In the genomic region with DNA sequence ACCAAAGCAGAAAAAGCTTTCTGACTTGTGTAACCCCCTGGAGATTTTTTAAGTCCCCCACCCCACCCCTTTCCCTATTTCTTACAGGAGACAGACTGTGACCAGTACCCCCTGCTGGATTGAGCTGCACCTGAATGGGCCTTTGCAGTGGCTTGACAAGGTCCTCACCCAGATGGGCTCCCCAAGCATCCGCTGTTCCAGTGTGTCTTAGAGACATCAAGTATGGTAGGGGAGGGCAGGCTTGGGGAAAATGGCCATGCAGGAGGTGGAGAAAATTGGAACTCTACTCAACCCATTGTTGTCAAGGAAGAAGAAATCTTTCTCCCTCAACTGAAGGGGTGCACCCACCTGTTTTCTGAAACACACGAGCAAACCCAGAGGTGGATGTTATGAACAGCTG, we compare ENCODE assay signal across 22 cellular contexts.
DNase-seq lines count a peak whose midpoint lies in the region; ATAC-seq and TF ChIP-seq lines count a peak whose summit lies in the region.
"Had no signal": no experiment of that assay in that cellular context is flagged by ENCODE, and none has a peak within 500 bp of the region (broad histone marks: within the 10 kb centered on the region; RNA-seq: fewer than 3 reads in every experiment).

No MANE protein-coding gene starts in this region.

- POLR2A ChIA-PET in AG04450 (lab: Yijun Ruan, JAX): no interaction called here
- POLR2A ChIA-PET in activated CD8-positive, alpha-beta T cell treated with anti-CD3 and anti-CD28 coated beads, Interleukin-2, amount 10 ng/mL, durations not matched to agents 7 days and 5 days (lab: Charles Lee): no interaction called here
- POLR2A ChIA-PET in CD4-positive, alpha-beta T cell (lab: Charles Lee): no interaction called here

- no peaks in the 10 kb centered on the region for H3K9me3 Mint-ChIP-seq in activated CD8-positive, alpha-beta T cell treated with anti-CD3 and anti-CD28 coated beads, Interleukin-2, amount 10 ng/mL, durations not matched to agents 7 days and 5 days (ENCODE audit: insufficient read depth)
- no peaks in the 10 kb centered on the region for H3K9me3 Mint-ChIP-seq in CD4-positive, alpha-beta T cell
- H3K9me3 Mint-ChIP-seq: activated naive CD4-positive, alpha-beta T cell treated with anti-CD3 and anti-CD28 coated beads, Interleukin-2, amount 50 U/mL, for 24 hours; activated T-cell treated with anti-CD3 and anti-CD28 coated beads, Interleukin-2, amount 50 U/mL, for 4 hours; CD8-positive, alpha-beta memory T cell; H9 had no signal

- H3K36me3 Mint-ChIP-seq in activated CD8-positive, alpha-beta T cell treated with anti-CD3 and anti-CD28 coated beads, Interleukin-2, amount 10 ng/mL, durations not matched to agents 7 days and 5 days (ENCODE audit: low read depth): peaks cover 68% of the 10 kb centered on the region
- peaks cover 90% of the 10 kb centered on the region for H3K36me3 Mint-ChIP-seq in CD4-positive, alpha-beta T cell (ENCODE audit: low read depth)

- H3K9me3 ChIP-seq in AG04450 (ENCODE audit: control insufficient read depth, insufficient read depth, low read length): no peaks in the 10 kb centered on the region
- no peaks in the 10 kb centered on the region for H3K9me3 ChIP-seq in Peyer's patch
- H3K9me3 ChIP-seq in lung (ENCODE audit: control insufficient read depth in 2 of 2, insufficient read depth in 1 of 2, low read length in 1 of 2): no peaks in the 10 kb centered on the region
- no peaks in the 10 kb centered on the region for H3K9me3 ChIP-seq in stomach smooth muscle (ENCODE audit: control insufficient read depth in 2 of 2, low read length in 2 of 2)
- no peaks in the 10 kb centered on the region for H3K9me3 ChIP-seq in CD4-positive, alpha-beta T cell (ENCODE audit: control insufficient read depth, low read length)
- H3K9me3 ChIP-seq: body of pancreas, spleen had no signal

- H3K9ac ChIP-seq in stomach smooth muscle (ENCODE audit: low read length in 2 of 2): no peak overlapping the region
- H3K9ac ChIP-seq: parathyroid adenoma had no signal

- H3K4me1 ChIP-seq in Peyer's patch (peaks cover 0 to 29% (median 0%) of the 10 kb centered on the region in 4 donors), lung (ENCODE audit: control insufficient read depth in 2 of 2, insufficient read depth in 2 of 2, low read length in 2 of 2) (peaks cover 7 to 28% of the 10 kb centered on the region in 2 donors), stomach smooth muscle (ENCODE audit: control insufficient read depth, insufficient read depth, low read length) (peaks cover 64% of the 10 kb centered on the region)
- H3K4me1 ChIP-seq: parathyroid adenoma had no signal

- no peaks in the 10 kb centered on the region for H3K27me3 ChIP-seq in AG04450 (ENCODE audit: control insufficient read depth, insufficient read depth, low read length)
- H3K27me3 ChIP-seq in Peyer's patch: no peaks in the 10 kb centered on the region
- H3K27me3 ChIP-seq in lung (ENCODE audit: control insufficient read depth, insufficient read depth): no peaks in the 10 kb centered on the region
- H3K27me3 ChIP-seq in stomach smooth muscle (ENCODE audit: control insufficient read depth in 1 of 2, insufficient read depth in 2 of 2, low read length in 2 of 2): no peaks in the 10 kb centered on the region
- no peaks in the 10 kb centered on the region for H3K27me3 ChIP-seq in CD4-positive, alpha-beta T cell (ENCODE audit: control insufficient read depth, insufficient read depth, low read length)
- H3K27me3 ChIP-seq: body of pancreas, spleen had no signal

- ATAC-seq in lung (ENCODE audit: insufficient read depth, low FRiP score) (no peak), HG03135 (IDR thresholded peaks at IDR 0.05; ENCODE audit: unreplicated experiment) (no peak)
- ATAC-seq in activated CD8-positive, alpha-beta T cell treated with anti-CD3 and anti-CD28 coated beads, Interleukin-2, amount 10 ng/mL, durations not matched to agents 7 days and 5 days: no peak
- no peak for ATAC-seq in CD4-positive, alpha-beta T cell (ENCODE audit: poor library complexity)
- ATAC-seq: activated T-cell treated with anti-CD3 and anti-CD28 coated beads, Interleukin-2, amount 50 U/mL, for 4 hours; body of pancreas; K562 had no signal

- CTCF ChIA-PET in AG04450 (lab: Charles Lee): interaction anchor here (1.0 to 1.3 kb wide), 2 partner anchors 114 to 125 kb away, joined by 3 read pairs; partner anchors contain the start of gene SMAD3
- CTCF ChIA-PET in activated CD8-positive, alpha-beta T cell treated with anti-CD3 and anti-CD28 coated beads, Interleukin-2, amount 10 ng/mL, durations not matched to agents 7 days and 5 days (lab: Charles Lee): no interaction called here
- CTCF ChIA-PET in CD4-positive, alpha-beta T cell (lab: Charles Lee): interaction anchor here (2.1 kb wide), 1 partner anchor 243 kb away, joined by 5 read pairs; no protein-coding TSS in a partner anchor

- H3K27ac Mint-ChIP-seq in activated CD8-positive, alpha-beta T cell treated with anti-CD3 and anti-CD28 coated beads, Interleukin-2, amount 10 ng/mL, durations not matched to agents 7 days and 5 days: no peak overlapping the region
- no peak overlapping the region for H3K27ac Mint-ChIP-seq in CD4-positive, alpha-beta T cell
- H3K27ac Mint-ChIP-seq: activated naive CD4-positive, alpha-beta T cell treated with anti-CD3 and anti-CD28 coated beads, Interleukin-2, amount 50 U/mL, for 24 hours had no signal

- TF ChIP-seq CTCF in AG04450 (IDR thresholded peaks at IDR 0.05; ENCODE audit: low read depth, low read length): no peak
- no peak for TF ChIP-seq CTCF in Peyer's patch (IDR thresholded peaks at IDR 0.05)
- TF ChIP-seq CTCF in lung (IDR thresholded peaks at IDR 0.05; ENCODE audit: control extremely low read depth, extremely low read depth): no peak
- TF ChIP-seq CTCF in CD4-positive, alpha-beta T cell (IDR thresholded peaks at IDR 0.05): no peak

- H3K4me3 ChIP-seq in AG04450 (ENCODE audit: low read depth, low read length): no peak overlapping the region
- H3K4me3 ChIP-seq in Peyer's patch: no peak overlapping the region
- no peak overlapping the region for H3K4me3 ChIP-seq in lung
- no peak overlapping the region for H3K4me3 ChIP-seq in stomach smooth muscle (ENCODE audit: low read length in 2 of 2)
- H3K4me3 ChIP-seq: body of pancreas, K562, spleen had no signal

- no peak overlapping the region for H3K4me3 Mint-ChIP-seq in activated CD8-positive, alpha-beta T cell treated with anti-CD3 and anti-CD28 coated beads, Interleukin-2, amount 10 ng/mL, durations not matched to agents 7 days and 5 days
- H3K4me3 Mint-ChIP-seq in CD4-positive, alpha-beta T cell: no peak overlapping the region
- H3K4me3 Mint-ChIP-seq: activated naive CD4-positive, alpha-beta T cell treated with anti-CD3 and anti-CD28 coated beads, Interleukin-2, amount 50 U/mL, for 24 hours; activated T-cell treated with anti-CD3 and anti-CD28 coated beads, Interleukin-2, amount 50 U/mL, for 4 hours; CD8-positive, alpha-beta memory T cell; H9 had no signal

- no peaks in the 10 kb centered on the region for H3K27me3 Mint-ChIP-seq in activated CD8-positive, alpha-beta T cell treated with anti-CD3 and anti-CD28 coated beads, Interleukin-2, amount 10 ng/mL, durations not matched to agents 7 days and 5 days (ENCODE audit: low read depth)
- no peaks in the 10 kb centered on the region for H3K27me3 Mint-ChIP-seq in CD4-positive, alpha-beta T cell
- H3K27me3 Mint-ChIP-seq: activated naive CD4-positive, alpha-beta T cell treated with anti-CD3 and anti-CD28 coated beads, Interleukin-2, amount 50 U/mL, for 24 hours had no signal

- TF ChIP-seq POLR2A in Peyer's patch (IDR thresholded peaks at IDR 0.05): no peak

- H3K27ac ChIP-seq in AG04450 (ENCODE audit: low read depth, low read length) (peak overlapping the region; percentile 39), Peyer's patch (peak overlapping the region in 3 of 4 donors; percentile 46 to 78 (median 58)), lung (ENCODE audit: low read depth in 1 of 2, low read length in 1 of 2) (peak overlapping the region; percentile 22 to 71), stomach smooth muscle (ENCODE audit: low read length) (peak overlapping the region; percentile 69)
- no peak overlapping the region for H3K27ac ChIP-seq in CD4-positive, alpha-beta T cell (ENCODE audit: low read depth, low read length)
- H3K27ac ChIP-seq: parathyroid adenoma, spleen had no signal

- H3K36me3 ChIP-seq in Peyer's patch (peaks cover 0 to 65% (median 0%) of the 10 kb centered on the region in 3 donors), lung (ENCODE audit: control insufficient read depth in 2 of 2, insufficient read depth in 2 of 2, low read length in 2 of 2) (peaks cover 2 to 35% of the 10 kb centered on the region in 2 donors), stomach smooth muscle (ENCODE audit: control insufficient read depth in 2 of 2, insufficient read depth in 2 of 2, low read length in 2 of 2) (peaks cover 24 to 28% of the 10 kb centered on the region in 2 donors)

- DNase-seq in AG04450 (ENCODE audit: low read depth, low spot score) (no peak), Peyer's patch (no peak), lung (ENCODE audit: low spot score) (no peak), NCI-H1105 (lab: John Stamatoyannopoulos, UW) (no peak)
- no peak for DNase-seq in activated CD8-positive, alpha-beta T cell treated with anti-CD3 and anti-CD28 coated beads, Interleukin-2, amount 10 ng/mL, durations not matched to agents 7 days and 5 days
- no peak for DNase-seq in CD4-positive, alpha-beta T cell
- DNase-seq: activated T-cell treated with anti-CD3 and anti-CD28 coated beads, Interleukin-2, amount 50 U/mL, for 4 hours; body of pancreas; CD8-positive, alpha-beta memory T cell; cortex of kidney; DND-41; foreskin melanocyte; H9; NCI-H2081; NCI-H524; spleen; trophoblast cell had no signal

- peaks cover 22% of the 10 kb centered on the region for H3K4me1 Mint-ChIP-seq in activated CD8-positive, alpha-beta T cell treated with anti-CD3 and anti-CD28 coated beads, Interleukin-2, amount 10 ng/mL, durations not matched to agents 7 days and 5 days (ENCODE audit: low read depth)
- no peaks in the 10 kb centered on the region for H3K4me1 Mint-ChIP-seq in CD4-positive, alpha-beta T cell (ENCODE audit: low read depth)
- H3K4me1 Mint-ChIP-seq: activated naive CD4-positive, alpha-beta T cell treated with anti-CD3 and anti-CD28 coated beads, Interleukin-2, amount 50 U/mL, for 24 hours; H9 had no signal

- 94 to 96% methylated on average over 2 of the region's 2 CpGs for whole genome bisulfite sequencing in lung, 2 donors

- intact Hi-C loops in CD4-positive, alpha-beta T cell (cut with DNase I, micrococcal nuclease): no loop called here
